Comparison of ENCODE assay signal across 9 cellular contexts in genomic region chr22:21942939-21943338, GRCh38. TPM values are rescaled to one million over a fixed set of nuclear protein-coding genes. Genes with fewer than 3 reads are reported as not detected.
DNase-seq lines count a peak whose midpoint lies in the region; ATAC-seq and TF ChIP-seq lines count a peak whose summit lies in the region.
"Had no signal": no experiment of that assay in that cellular context is flagged by ENCODE, and none has a peak within 500 bp of the region (broad histone marks: within the 10 kb centered on the region; RNA-seq: fewer than 3 reads in every experiment).

No MANE protein-coding gene starts in this region.

- no peaks in the 10 kb centered on the region for H3K9me3 ChIP-seq in heart right ventricle
- H3K9me3 ChIP-seq in breast epithelium, result no peaks in the 10 kb centered on the region
- no peaks in the 10 kb centered on the region for H3K9me3 ChIP-seq in muscle layer of duodenum (ENCODE audit: control insufficient read depth in 1 of 2, low read length in 2 of 2)

- no peak overlapping the region for H3K4me3 ChIP-seq in heart right ventricle
- H3K4me3 ChIP-seq in breast epithelium, result peak overlapping the region in 1 of 3 donors; percentile 43
- peak overlapping the region in 1 of 2 donors; percentile 10 for H3K4me3 ChIP-seq in muscle layer of duodenum (ENCODE audit: low read depth in 1 of 2, low read length in 2 of 2)

- no peak for TF ChIP-seq CTCF in heart right ventricle (IDR thresholded peaks at IDR 0.05)
- no peak for TF ChIP-seq CTCF in breast epithelium (IDR thresholded peaks at IDR 0.05)

- H3K27ac ChIP-seq in heart right ventricle, result peak overlapping the region; percentile 66 to 98 (median 96)
- H3K27ac ChIP-seq in breast epithelium, result peak overlapping the region; percentile 89 to 93
- H3K27ac ChIP-seq in muscle layer of duodenum (ENCODE audit: low read length), result peak overlapping the region; percentile 80

- ATAC-seq in heart right ventricle (peak in 1 of 8 donors; percentile 24), left cardiac atrium (no peak), GM18868 (IDR thresholded peaks at IDR 0.05; ENCODE audit: unreplicated experiment) (no peak)

- TF ChIP-seq POLR2A in breast epithelium (IDR thresholded peaks at IDR 0.05), result no peak

- H3K4me1 ChIP-seq in heart right ventricle, result peaks cover 38 to 99% (median 86%) of the 10 kb centered on the region in 9 donors
- H3K4me1 ChIP-seq in breast epithelium, result peaks cover under 1 to 17% of the 10 kb centered on the region in 2 donors
- H3K4me1 ChIP-seq in muscle layer of duodenum (ENCODE audit: control insufficient read depth in 1 of 2, insufficient read depth in 2 of 2, low read length in 2 of 2), result peaks cover 31 to 57% of the 10 kb centered on the region in 2 donors

- intact Hi-C loops in heart right ventricle (cut with DNase I), result no loop called here
- intact Hi-C loops in left cardiac atrium (cut with DNase I), result loop anchor here in 1 of 2 donors (2.0 kb wide), 1 partner anchor 232 kb away; no protein-coding TSS in a partner anchor
- intact Hi-C loops in breast epithelium (cut with DNase I; ENCODE audit: low total_unique reads), result no loop called here

- peaks cover 0 to 54% (median 19%) of the 10 kb centered on the region in 9 donors for H3K36me3 ChIP-seq in heart right ventricle
- H3K36me3 ChIP-seq in breast epithelium, result no peaks in the 10 kb centered on the region
- peaks cover 12 to 13% of the 10 kb centered on the region in 2 donors for H3K36me3 ChIP-seq in muscle layer of duodenum (ENCODE audit: control insufficient read depth in 1 of 2, insufficient read depth in 2 of 2, low read length in 2 of 2)

- DNase-seq in heart right ventricle (no peak), left cardiac atrium (no peak), breast epithelium (ENCODE audit: low spot score in 2 of 2) (no peak), GF-D8 (lab: John Stamatoyannopoulos, UW) (no peak), Ammon's horn (ENCODE audit: low spot score) (no peak), hypothalamus (lab: John Stamatoyannopoulos, UW) (no peak)
- DNase-seq: NCI-H2081 had no signal

- 16 to 40% methylated on average over 9 of the region's 9 CpGs for WGBS in heart right ventricle, 2 donors

- H3K27me3 ChIP-seq in heart right ventricle (no peaks in the 10 kb centered on the region), breast epithelium (no peaks in the 10 kb centered on the region), muscle layer of duodenum (ENCODE audit: low read depth, low read length) (no peaks in the 10 kb centered on the region)

RNA-seq across cellular contexts. Expression of gene PPM1F, which starts 9.7 kb away (rescaled TPM):
- 10 to 100 TPM; 14.3 to 31.4 (median 19.0) TPM for total RNA-seq in heart right ventricle
- 10 to 100 TPM; 11.8 to 12.3 TPM for polyA plus RNA-seq in heart right ventricle
- total RNA-seq in left cardiac atrium, result 10 to 100 TPM; 33.1 TPM
- 10 to 100 TPM; 24.3 to 45.2 (median 28.1) TPM for total RNA-seq in breast epithelium

RNA-seq across cellular contexts. Expression of gene TOP3B, which starts 39.6 kb away (rescaled TPM):
- total RNA-seq in heart right ventricle (10 to 100 TPM in 7 of 10 donors, 1 to 10 TPM in 3; 8.4 to 18.4 (median 10.8) TPM), left cardiac atrium (10 to 100 TPM; 13.5 to 16.2 TPM), breast epithelium (10 to 100 TPM; 20.2 to 34.8 (median 33.1) TPM)
- polyA plus RNA-seq in heart right ventricle, result 10 to 100 TPM in 1 of 2 donors, 1 to 10 TPM in 1; 7.8 to 20.0 TPM
